Comparison of ENCODE assay signal across 1 cellular context in the genomic region with DNA sequence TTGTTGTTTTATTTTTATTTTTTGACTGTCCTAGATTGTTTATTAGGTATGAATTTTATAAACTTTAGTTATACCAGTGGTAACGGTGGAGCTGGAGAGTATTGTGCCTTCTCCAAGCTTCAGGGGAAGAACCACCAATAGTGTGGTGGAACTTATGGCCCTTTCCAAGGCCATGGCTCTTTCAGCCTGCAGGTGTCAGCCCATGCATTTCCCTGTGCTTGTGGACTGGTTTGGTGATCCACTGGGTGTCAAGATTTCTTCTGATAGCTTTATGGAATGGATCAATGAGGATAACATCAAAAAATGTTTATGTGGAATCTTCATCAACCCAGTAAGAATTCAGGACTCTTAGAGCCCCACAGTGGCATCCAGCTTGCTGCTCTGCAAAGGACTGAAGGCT.
TF ChIP-seq lines count a peak whose summit lies in the region.

No MANE protein-coding gene starts in this region.

TF ChIP-seq in Ishikawa, 13 proteins besides CTCF, POLR2A, EP300 and RAD21 (continued from another document):
- TF ChIP-seq, protein P1, sequence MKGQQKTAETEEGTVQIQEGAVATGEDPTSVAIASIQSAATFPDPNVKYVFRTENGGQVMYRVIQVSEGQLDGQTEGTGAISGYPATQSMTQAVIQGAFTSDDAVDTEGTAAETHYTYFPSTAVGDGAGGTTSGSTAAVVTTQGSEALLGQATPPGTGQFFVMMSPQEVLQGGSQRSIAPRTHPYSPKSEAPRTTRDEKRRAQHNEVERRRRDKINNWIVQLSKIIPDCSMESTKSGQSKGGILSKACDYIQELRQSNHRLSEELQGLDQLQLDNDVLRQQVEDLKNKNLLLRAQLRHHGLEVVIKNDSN (IDR thresholded peaks at IDR 0.05), result no peak
- TF ChIP-seq, protein P2, sequence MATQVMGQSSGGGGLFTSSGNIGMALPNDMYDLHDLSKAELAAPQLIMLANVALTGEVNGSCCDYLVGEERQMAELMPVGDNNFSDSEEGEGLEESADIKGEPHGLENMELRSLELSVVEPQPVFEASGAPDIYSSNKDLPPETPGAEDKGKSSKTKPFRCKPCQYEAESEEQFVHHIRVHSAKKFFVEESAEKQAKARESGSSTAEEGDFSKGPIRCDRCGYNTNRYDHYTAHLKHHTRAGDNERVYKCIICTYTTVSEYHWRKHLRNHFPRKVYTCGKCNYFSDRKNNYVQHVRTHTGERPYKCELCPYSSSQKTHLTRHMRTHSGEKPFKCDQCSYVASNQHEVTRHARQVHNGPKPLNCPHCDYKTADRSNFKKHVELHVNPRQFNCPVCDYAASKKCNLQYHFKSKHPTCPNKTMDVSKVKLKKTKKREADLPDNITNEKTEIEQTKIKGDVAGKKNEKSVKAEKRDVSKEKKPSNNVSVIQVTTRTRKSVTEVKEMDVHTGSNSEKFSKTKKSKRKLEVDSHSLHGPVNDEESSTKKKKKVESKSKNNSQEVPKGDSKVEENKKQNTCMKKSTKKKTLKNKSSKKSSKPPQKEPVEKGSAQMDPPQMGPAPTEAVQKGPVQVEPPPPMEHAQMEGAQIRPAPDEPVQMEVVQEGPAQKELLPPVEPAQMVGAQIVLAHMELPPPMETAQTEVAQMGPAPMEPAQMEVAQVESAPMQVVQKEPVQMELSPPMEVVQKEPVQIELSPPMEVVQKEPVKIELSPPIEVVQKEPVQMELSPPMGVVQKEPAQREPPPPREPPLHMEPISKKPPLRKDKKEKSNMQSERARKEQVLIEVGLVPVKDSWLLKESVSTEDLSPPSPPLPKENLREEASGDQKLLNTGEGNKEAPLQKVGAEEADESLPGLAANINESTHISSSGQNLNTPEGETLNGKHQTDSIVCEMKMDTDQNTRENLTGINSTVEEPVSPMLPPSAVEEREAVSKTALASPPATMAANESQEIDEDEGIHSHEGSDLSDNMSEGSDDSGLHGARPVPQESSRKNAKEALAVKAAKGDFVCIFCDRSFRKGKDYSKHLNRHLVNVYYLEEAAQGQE (IDR thresholded peaks at IDR 0.05; ENCODE audit: low read depth), result no peak
- TF ChIP-seq ZBTB7A (IDR thresholded peaks at IDR 0.05; ENCODE audit: low read depth) (no peak), EGR1 (IDR thresholded peaks at IDR 0.05) (no peak), CREB1 (IDR thresholded peaks at IDR 0.05; ENCODE audit: low read depth) (no peak), TCF12 (IDR thresholded peaks at IDR 0.05; ENCODE audit: low read depth) (no peak), TAF1 (IDR thresholded peaks at IDR 0.05; ENCODE audit: low read depth) (no peak)
